10 cellular contexts compared by ENCODE assay signal in genomic region chr1:16122916-16123315, GRCh38. TPM values are rescaled to one million over a fixed set of nuclear protein-coding genes. Genes with fewer than 3 reads are reported as not detected.
A peak's percentile ranks its signal among the peaks of the same experiment; 100 is the strongest.
DNase-seq lines count a peak whose midpoint lies in the region; ATAC-seq, FAIRE-seq and TF ChIP-seq lines count a peak whose summit lies in the region.
"Had no signal": no experiment of that assay in that cellular context is flagged by ENCODE, and none has a peak within 500 bp of the region (broad histone marks: within the 10 kb centered on the region; RNA-seq: fewer than 3 reads in every experiment).

No MANE protein-coding gene starts in this region.

- no peak for TF ChIP-seq CTCF in DND-41 (IDR thresholded peaks at IDR 0.05; ENCODE audit: borderline replicate concordance, extremely low read depth, low read length, poor library complexity, severe bottlenecking)
- TF ChIP-seq CTCF in osteoblast (IDR thresholded peaks at IDR 0.05; ENCODE audit: extremely low read depth, low read depth, low read length) = no peak

- H3K27me3 ChIP-seq in DND-41 (ENCODE audit: insufficient read depth, low read length, poor library complexity) (no peaks in the 10 kb centered on the region), osteoblast (ENCODE audit: insufficient read depth, low read length) (no peaks in the 10 kb centered on the region), small intestine (ENCODE audit: control insufficient read depth in 2 of 2, insufficient read depth in 2 of 2, low read length in 2 of 2) (no peaks in the 10 kb centered on the region)

- H4K20me1 ChIP-seq in DND-41 (ENCODE audit: insufficient read depth, low read length) (no peaks in the 10 kb centered on the region; the same call in 1 of the 2 replicates), osteoblast (ENCODE audit: insufficient read depth, low read length) (peaks cover 24% of the 10 kb centered on the region)

- DNase-seq in DND-41 = peak; percentile 17
- DNase-seq in NCI-H2107 (lab: John Stamatoyannopoulos, UW) = peak; percentile 87
- peak; percentile 98 for DNase-seq in amniotic epithelial cell (ENCODE audit: low read depth)
- DNase-seq in osteoblast (ENCODE audit: insufficient read length, low spot score, missing footprints) = peak; percentile 99
- no peak for DNase-seq in cortex of kidney (lab: John Stamatoyannopoulos, UW)
- no peak for DNase-seq in small intestine

- H3K4me2 ChIP-seq in DND-41 (ENCODE audit: insufficient read depth, low read length) (no peak overlapping the region), osteoblast (ENCODE audit: insufficient read depth, low read length) (peak overlapping the region; percentile 63)
- H3K4me2 ChIP-seq: KMS-11 had no signal

- WGBS in small intestine, 3 donors = 66 to 88% (median 68%) methylated on average over 6 of the region's 6 CpGs

- H2AFZ ChIP-seq in DND-41 (ENCODE audit: low read depth, low read length) (no peak overlapping the region), osteoblast (ENCODE audit: low read length) (no peak overlapping the region)

- H3K4me1 ChIP-seq in DND-41 (ENCODE audit: insufficient read depth, low read length) (no peaks in the 10 kb centered on the region), osteoblast (ENCODE audit: insufficient read depth, low read length) (peaks cover 38% of the 10 kb centered on the region), small intestine (ENCODE audit: control insufficient read depth in 2 of 2, insufficient read depth in 1 of 2, low read depth in 1 of 2, low read length in 1 of 2) (no peaks in the 10 kb centered on the region)

- no peaks in the 10 kb centered on the region for H3K9me3 ChIP-seq in DND-41 (ENCODE audit: insufficient read depth, low read length, severe bottlenecking)
- no peaks in the 10 kb centered on the region for H3K9me3 ChIP-seq in osteoblast (ENCODE audit: low read depth, low read length)
- no peaks in the 10 kb centered on the region for H3K9me3 ChIP-seq in small intestine (ENCODE audit: control insufficient read depth, low read depth)

- H3K36me3 ChIP-seq in DND-41 (ENCODE audit: insufficient read depth, low read length) (no peaks in the 10 kb centered on the region), osteoblast (ENCODE audit: insufficient read depth, low read length) (peaks cover 40% of the 10 kb centered on the region), small intestine (ENCODE audit: control insufficient read depth in 2 of 2, insufficient read depth in 2 of 2, low read length in 2 of 2) (peaks cover 0 to 7% of the 10 kb centered on the region in 2 donors)

- ATAC-seq in DND-41 (ENCODE audit: insufficient read depth, low read depth) (peak; percentile 44; the same call in 1 of the 3 replicates), HG03571 (IDR thresholded peaks at IDR 0.05; ENCODE audit: unreplicated experiment) (no peak), GM21381 (IDR thresholded peaks at IDR 0.05; ENCODE audit: unreplicated experiment) (no peak)

- no peak for FAIRE-seq in small intestine (lab: Jason Lieb, UNC)
- FAIRE-seq: islet of Langerhans had no signal

- H3K79me2 ChIP-seq in DND-41 (ENCODE audit: insufficient read depth, low read length) (no peaks in the 10 kb centered on the region), osteoblast (ENCODE audit: insufficient read depth, low read length) (peaks cover 2% of the 10 kb centered on the region)

- no peak overlapping the region for H3K27ac ChIP-seq in DND-41 (ENCODE audit: low read length)
- peak overlapping the region; percentile 90 for H3K27ac ChIP-seq in osteoblast (ENCODE audit: low read depth, low read length)
- no peak overlapping the region for H3K27ac ChIP-seq in small intestine (ENCODE audit: low read depth in 1 of 2, low read length in 1 of 2)
- H3K27ac ChIP-seq: KMS-11 had no signal

- H3K4me3 ChIP-seq in DND-41 (ENCODE audit: low read depth in 1 of 2, low read length in 2 of 2) (no peak overlapping the region), osteoblast (ENCODE audit: insufficient read depth, low read length) (no peak overlapping the region), small intestine (ENCODE audit: low read depth in 1 of 2, low read length in 2 of 2) (no peak overlapping the region)

- no peak overlapping the region for H3K9ac ChIP-seq in DND-41 (ENCODE audit: low read depth, low read length)
- H3K9ac ChIP-seq: KMS-11 had no signal

RNA-seq across cellular contexts. Expression of gene EPHA2, which starts 33.0 kb away (rescaled TPM):
- 13.3 and 21.0 TPM in 2 replicates for total RNA-seq in osteoblast
- polyA plus RNA-seq in small intestine = 10 to 100 TPM; 16.4 to 23.8 (median 23.3) TPM

RNA-seq across cellular contexts. Expression of gene FAM131C, which starts 49.5 kb away (rescaled TPM):
- 0.36 TPM in 1 of 2 replicates, not detected in the other for total RNA-seq in osteoblast
- polyA plus RNA-seq in small intestine = under 1 TPM in 2 of 3 donors, not detected in 1; 0.21 to 0.45 TPM

Comparison
In these comparisons a context has a peak if more than half of its experiments do, and no peak if none do; other contexts are left out.
1. DNase-seq: peak in DND-41 (single experiment), NCI-H2107 (single experiment), amniotic epithelial cell (single experiment) and osteoblast (single experiment); none in cortex of kidney (single experiment) and small intestine (single experiment).